In the genomic region with DNA sequence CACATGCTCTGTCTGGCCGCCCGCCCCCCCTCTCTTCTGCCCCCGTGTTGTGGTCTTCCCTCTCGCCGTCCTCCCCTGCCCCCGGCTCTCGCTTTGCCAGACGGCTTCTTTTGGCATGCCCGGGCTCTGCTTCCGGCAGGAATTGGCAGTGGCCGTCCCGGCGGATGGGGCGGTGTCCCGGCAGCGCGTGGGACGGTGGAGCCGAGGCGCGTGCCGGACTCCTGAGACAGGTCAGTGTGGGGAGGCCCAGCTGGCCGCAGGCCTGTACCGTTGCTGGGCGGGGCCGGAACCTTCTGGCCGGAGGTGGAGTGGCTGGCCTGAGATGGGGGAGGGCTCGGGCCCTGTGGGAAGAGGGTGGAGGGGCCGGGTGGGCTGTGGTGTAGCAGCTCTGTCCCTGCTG, we compare ENCODE assay signal across 1 cellular context.
TF ChIP-seq lines count a peak whose summit lies in the region.

No MANE protein-coding gene starts in this region.

TF ChIP-seq in K562, 482 proteins besides CTCF, POLR2A, EP300 and RAD21 (continued from another document):
- TF ChIP-seq, protein P1, sequence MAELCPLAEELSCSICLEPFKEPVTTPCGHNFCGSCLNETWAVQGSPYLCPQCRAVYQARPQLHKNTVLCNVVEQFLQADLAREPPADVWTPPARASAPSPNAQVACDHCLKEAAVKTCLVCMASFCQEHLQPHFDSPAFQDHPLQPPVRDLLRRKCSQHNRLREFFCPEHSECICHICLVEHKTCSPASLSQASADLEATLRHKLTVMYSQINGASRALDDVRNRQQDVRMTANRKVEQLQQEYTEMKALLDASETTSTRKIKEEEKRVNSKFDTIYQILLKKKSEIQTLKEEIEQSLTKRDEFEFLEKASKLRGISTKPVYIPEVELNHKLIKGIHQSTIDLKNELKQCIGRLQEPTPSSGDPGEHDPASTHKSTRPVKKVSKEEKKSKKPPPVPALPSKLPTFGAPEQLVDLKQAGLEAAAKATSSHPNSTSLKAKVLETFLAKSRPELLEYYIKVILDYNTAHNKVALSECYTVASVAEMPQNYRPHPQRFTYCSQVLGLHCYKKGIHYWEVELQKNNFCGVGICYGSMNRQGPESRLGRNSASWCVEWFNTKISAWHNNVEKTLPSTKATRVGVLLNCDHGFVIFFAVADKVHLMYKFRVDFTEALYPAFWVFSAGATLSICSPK (IDR thresholded peaks at IDR 0.05; ENCODE audit: borderline replicate concordance) = no peak
- TF ChIP-seq GATAD2A (IDR thresholded peaks at IDR 0.05) (no peak), XRCC3 (IDR thresholded peaks at IDR 0.05) (no peak), ZNF76 (CRISPR knock-in tag; IDR thresholded peaks at IDR 0.05; ENCODE audit: borderline replicate concordance) (no peak), GTF2E2 (tag; IDR thresholded peaks at IDR 0.05) (no peak), ZNF253 (CRISPR knock-in tag; conservative IDR thresholded peaks at IDR 0.05) (no peak), ARID1B (IDR thresholded peaks at IDR 0.05) (no peak), EWSR1 (IDR thresholded peaks at IDR 0.05; ENCODE audit: borderline replicate concordance, low read depth, partially characterized antibody) (no peak), TEAD1 (CRISPR knock-in tag; IDR thresholded peaks at IDR 0.05) (no peak), NBN (IDR thresholded peaks at IDR 0.05; ENCODE audit: low read depth) (no peak)
- TF ChIP-seq, protein P2, sequence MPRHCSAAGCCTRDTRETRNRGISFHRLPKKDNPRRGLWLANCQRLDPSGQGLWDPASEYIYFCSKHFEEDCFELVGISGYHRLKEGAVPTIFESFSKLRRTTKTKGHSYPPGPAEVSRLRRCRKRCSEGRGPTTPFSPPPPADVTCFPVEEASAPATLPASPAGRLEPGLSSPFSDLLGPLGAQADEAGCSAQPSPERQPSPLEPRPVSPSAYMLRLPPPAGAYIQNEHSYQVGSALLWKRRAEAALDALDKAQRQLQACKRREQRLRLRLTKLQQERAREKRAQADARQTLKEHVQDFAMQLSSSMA (CRISPR knock-in tag; IDR thresholded peaks at IDR 0.05) = no peak
